22 cellular contexts compared by ENCODE assay signal in genomic region chr3:183460059-183461052, GRCh38. TPM values are rescaled to one million over a fixed set of nuclear protein-coding genes. Genes with fewer than 3 reads are reported as not detected.
DNase-seq lines count a peak whose midpoint lies in the region; ATAC-seq and TF ChIP-seq lines count a peak whose summit lies in the region.
"Had no signal": no experiment of that assay in that cellular context is flagged by ENCODE, and none has a peak within 500 bp of the region (broad histone marks: within the 10 kb centered on the region; RNA-seq: fewer than 3 reads in every experiment).

No MANE protein-coding gene starts in this region.

- no peak for TF ChIP-seq POLR2A in breast epithelium (IDR thresholded peaks at IDR 0.05)

- peaks cover 7% of the 10 kb centered on the region for H3K4me1 ChIP-seq in mammary epithelial cell (ENCODE audit: insufficient read depth, low read length)
- H3K4me1 ChIP-seq in breast epithelium, result no peaks in the 10 kb centered on the region
- H3K4me1 ChIP-seq: Peyer's patch, upper lobe of right lung had no signal

- no peak for ATAC-seq in natural killer cell
- ATAC-seq: A549; CD8-positive, alpha-beta T cell; naive thymus-derived CD4-positive, alpha-beta T cell; stimulated activated naive CD8-positive, alpha-beta T cell treated with anti-CD3 and anti-CD28 coated beads, Interleukin-15, Interleukin-2, amounts not matched to agents 100 U/mL and 50 U/mL, for 24 hours; upper lobe of right lung had no signal

- no peak overlapping the region for H3K4me3 Mint-ChIP-seq in natural killer cell
- H3K4me3 Mint-ChIP-seq: CD8-positive, alpha-beta T cell; naive thymus-derived CD4-positive, alpha-beta T cell had no signal

- H3K9me3 Mint-ChIP-seq in natural killer cell, result no peaks in the 10 kb centered on the region
- H3K9me3 Mint-ChIP-seq: activated T-helper 2 cell treated with anti-CD3 and anti-CD28 coated beads, Interferon-gamma antibody, Interleukin-2, Interleukin-4, amounts not matched to agents 10 μg/mL and 5 μg/mL and 100 μg/mL, durations not matched to agents 14 hours and 24 hours and 36 hours; CD8-positive, alpha-beta T cell had no signal

- 77% methylated on average over 6 of the region's 8 CpGs for WGBS in mammary epithelial cell (ENCODE audit: low coverage, missing lambda C conversion rate)

- H2AFZ ChIP-seq in mammary epithelial cell (ENCODE audit: low read depth, low read length), result peak overlapping the region; percentile 37

- BruUV-seq in mammary epithelial cell (replicated peaks; lab: Mats Ljungman, UMichigan), result no TSS peak

- no peak overlapping the region for H3K27ac Mint-ChIP-seq in natural killer cell
- H3K27ac Mint-ChIP-seq: activated T-helper 2 cell treated with anti-CD3 and anti-CD28 coated beads, Interferon-gamma antibody, Interleukin-2, Interleukin-4, amounts not matched to agents 10 μg/mL and 5 μg/mL and 100 μg/mL, durations not matched to agents 14 hours and 24 hours and 36 hours; CD8-positive, alpha-beta T cell; naive thymus-derived CD4-positive, alpha-beta T cell; progenitor cell of endocrine pancreas had no signal

- H4K20me1 ChIP-seq in mammary epithelial cell (ENCODE audit: insufficient read depth, low read length), result no peaks in the 10 kb centered on the region

- H3K79me2 ChIP-seq in mammary epithelial cell (ENCODE audit: insufficient read depth, low read length), result no peaks in the 10 kb centered on the region

- no peak overlapping the region for H3K9ac ChIP-seq in mammary epithelial cell (ENCODE audit: insufficient read depth, low read length)

- H3K36me3 ChIP-seq in mammary epithelial cell (ENCODE audit: insufficient read depth, low read length) (no peaks in the 10 kb centered on the region), breast epithelium (no peaks in the 10 kb centered on the region)
- H3K36me3 ChIP-seq: Peyer's patch had no signal

- no peaks in the 10 kb centered on the region for H3K9me3 ChIP-seq in mammary epithelial cell (replicated peaks; ENCODE audit: insufficient read depth, low read length)
- H3K9me3 ChIP-seq in breast epithelium, result no peaks in the 10 kb centered on the region
- H3K9me3 ChIP-seq: A549, Peyer's patch, upper lobe of right lung had no signal

- dilution Hi-C loops in mammary epithelial cell (cut with HindIII; ENCODE audit: low sequenced_read_pairs), result no loop called here

- no peak overlapping the region for H3K4me3 ChIP-seq in mammary epithelial cell (replicated peaks in 1 of 3; ENCODE audit: insufficient read depth in 1 of 3, low read depth in 2 of 3, low read length in 3 of 3)
- no peak overlapping the region for H3K4me3 ChIP-seq in breast epithelium
- no peak overlapping the region for H3K4me3 ChIP-seq in epithelial cell of esophagus (ENCODE audit: low read length)
- H3K4me3 ChIP-seq: A549, Peyer's patch, upper lobe of right lung had no signal

- no peaks in the 10 kb centered on the region for H3K4me1 Mint-ChIP-seq in natural killer cell
- H3K4me1 Mint-ChIP-seq: naive thymus-derived CD4-positive, alpha-beta T cell had no signal

- TF ChIP-seq CTCF in mammary epithelial cell (conservative IDR thresholded peaks at IDR 0.05 in 1 of 2, IDR thresholded peaks at IDR 0.05 in 1 of 2; ENCODE audit: extremely low read depth in 1 of 2, insufficient read depth in 1 of 2, low read depth in 1 of 2, low read length in 2 of 2), result no peak
- no peak for TF ChIP-seq CTCF in breast epithelium (IDR thresholded peaks at IDR 0.05)
- TF ChIP-seq CTCF in epithelial cell of esophagus (IDR thresholded peaks at IDR 0.05; ENCODE audit: insufficient read depth, low read depth, low read length, missing control alignments), result no peak
- no peak for TF ChIP-seq CTCF in natural killer cell (IDR thresholded peaks at IDR 0.05)

- H3K27me3 ChIP-seq in mammary epithelial cell (ENCODE audit: insufficient read depth, low read length), result no peaks in the 10 kb centered on the region
- no peaks in the 10 kb centered on the region for H3K27me3 ChIP-seq in breast epithelium
- H3K27me3 ChIP-seq: Peyer's patch, upper lobe of right lung had no signal

- CTCF ChIA-PET in mammary epithelial cell (lab: Charles Lee; ENCODE audit: low non-redundant PET), result no interaction called here

- H3K27ac ChIP-seq in mammary epithelial cell (ENCODE audit: insufficient read depth, low read depth, low read length) (no peak overlapping the region), breast epithelium (no peak overlapping the region)
- H3K27ac ChIP-seq: A549, Peyer's patch, upper lobe of right lung had no signal

- intact Hi-C loops in mammary epithelial cell (cut with micrococcal nuclease) (no loop called here), breast epithelium (cut with DNase I; ENCODE audit: low total_unique reads) (no loop called here), natural killer cell (cut with micrococcal nuclease) (no loop called here)

- in situ Hi-C loops in mammary epithelial cell (cut with MboI; ENCODE audit: low sequenced_read_pairs in 2 of 2), result loop anchor here in 1 of 2 donors (10.0 kb wide), 1 partner anchor 304 kb away; no protein-coding TSS in a partner anchor

- DNase-seq in mammary epithelial cell (peak; percentile 49), breast epithelium (ENCODE audit: low spot score in 2 of 2) (no peak), RPMI7951 (ENCODE audit: low read depth) (peak; percentile 19), epithelial cell of esophagus (ENCODE audit: low read depth) (peak; percentile 76), natural killer cell (no peak), midbrain (lab: John Stamatoyannopoulos, UW) (no peak), NCI-H1436 (lab: John Stamatoyannopoulos, UW) (no peak)
- DNase-seq in activated T-cell treated with anti-CD3 and anti-CD28 coated beads, Interleukin-2, amount 50 U/mL, for 48 hours, result no peak
- DNase-seq: activated CD8-positive, alpha-beta memory T cell treated with anti-CD3 and anti-CD28 coated beads for 24 hours; amygdala; CD8-positive, alpha-beta T cell; naive thymus-derived CD4-positive, alpha-beta T cell; NCI-H1930; NCI-H510A treated with DMSO at 0.1 percent for 48 hours; Peyer's patch; stimulated activated CD4-positive, alpha-beta T cell treated with anti-CD3 and anti-CD28 coated beads, Interleukin-12 subunit alpha, Interleukin-12 subunit beta, amount 100 ng/mL, for 4 hours; stimulated activated naive CD8-positive, alpha-beta T cell treated with anti-CD3 and anti-CD28 coated beads, Interleukin-15, Interleukin-2, amounts not matched to agents 100 U/mL and 50 U/mL, for 24 hours; T-helper 1 cell; upper lobe of right lung had no signal

- no peaks in the 10 kb centered on the region for H3K27me3 Mint-ChIP-seq in natural killer cell (ENCODE audit: low read depth in 2 of 2)
- H3K27me3 Mint-ChIP-seq: progenitor cell of endocrine pancreas had no signal

- no peak overlapping the region for H3K4me2 ChIP-seq in mammary epithelial cell (ENCODE audit: insufficient read depth, low read depth, low read length)
- H3K4me2 ChIP-seq: A549 had no signal

- H3K36me3 Mint-ChIP-seq in natural killer cell, result no peaks in the 10 kb centered on the region

RNA-seq across cellular contexts. Expression of gene MCF2L2, which starts 31.9 kb away (rescaled TPM):
- 1 to 10 TPM; 2.0 to 2.7 TPM for total RNA-seq in mammary epithelial cell
- polyA plus RNA-seq in mammary epithelial cell, result 0.26 TPM
- polyA minus RNA-seq in mammary epithelial cell, result not detected
- 1 to 10 TPM in 2 of 3 donors, under 1 TPM in 1; 0.64 to 1.5 (median 1.3) TPM for total RNA-seq in breast epithelium
- 0.24 TPM in 1 of 2 replicates, not detected in the other for total RNA-seq in RPMI7951 (2014; rRNA removed; shearing (Covaris generic))
- 1 to 10 TPM; 2.2 to 4.9 (median 2.7) TPM for total RNA-seq in natural killer cell

Comparison
In these comparisons a context has a peak if more than half of its experiments do, and no peak if none do; other contexts are left out.
1. DNase-seq: peak in mammary epithelial cell (single experiment), RPMI7951 (single experiment) and epithelial cell of esophagus (single experiment); none in breast epithelium (0 of 2), natural killer cell (single experiment), activated T-cell treated with anti-CD3 and anti-CD28 coated beads, Interleukin-2, amount 50 U/mL, for 48 hours (0 of 2), midbrain (single experiment) and NCI-H1436 (single experiment).